ENCODE assay signal across 22 cellular contexts in the genomic region with DNA sequence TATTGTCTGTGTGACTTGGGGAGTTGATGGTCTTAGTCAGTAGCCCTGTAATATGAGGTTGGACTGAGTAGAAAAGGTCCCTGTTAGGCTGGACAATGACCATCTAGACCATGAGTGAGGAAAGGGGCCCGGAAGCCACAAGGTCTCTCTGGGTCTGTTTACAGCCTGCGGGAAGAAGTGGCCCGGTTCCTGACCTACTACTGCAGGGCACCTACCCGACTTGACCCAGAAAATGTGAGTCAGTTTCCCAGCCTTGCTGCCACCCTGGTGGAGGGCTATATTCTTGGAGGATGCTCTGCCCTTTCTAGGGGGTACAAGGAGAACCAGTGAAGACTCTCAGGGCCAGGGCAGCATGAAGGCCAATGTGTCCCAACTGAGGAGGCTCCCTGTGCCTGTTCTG. TPM values are rescaled to one million over a fixed set of nuclear protein-coding genes. Genes with fewer than 3 reads are reported as not detected.
DNase-seq lines count a peak whose midpoint lies in the region; ATAC-seq and TF ChIP-seq lines count a peak whose summit lies in the region.
"Had no signal": no experiment of that assay in that cellular context is flagged by ENCODE, and none has a peak within 500 bp of the region (broad histone marks: within the 10 kb centered on the region; RNA-seq: fewer than 3 reads in every experiment).

No MANE protein-coding gene starts in this region.

- H3K9me3 Mint-ChIP-seq in WTC11: no peaks in the 10 kb centered on the region
- H3K9me3 Mint-ChIP-seq: CD4-positive, alpha-beta T cell; CD8-positive, alpha-beta T cell had no signal

- no peaks in the 10 kb centered on the region; the same call in none of the 2 replicates for H3K27me3 Mint-ChIP-seq in WTC11 (ENCODE audit: low read depth)

- no peak overlapping the region for H3K27ac Mint-ChIP-seq in WTC11
- H3K27ac Mint-ChIP-seq: B cell; CD4-positive, alpha-beta T cell; CD8-positive, alpha-beta T cell had no signal

- ATAC-seq in WTC11: no peak
- ATAC-seq: A549; CD8-positive, alpha-beta T cell; GM12878 had no signal

- POLR2A ChIA-PET in WTC11 (lab: Charles Lee): no interaction called here

- H3K36me3 Mint-ChIP-seq in WTC11: no peaks in the 10 kb centered on the region
- H3K36me3 Mint-ChIP-seq: CD8-positive, alpha-beta T cell had no signal

- TF ChIP-seq CTCF in WTC11 (IDR thresholded peaks at IDR 0.05): no peak

- no peaks in the 10 kb centered on the region for H3K4me1 Mint-ChIP-seq in WTC11
- H3K4me1 Mint-ChIP-seq: B cell had no signal

- H3K4me3 Mint-ChIP-seq in WTC11: no peak overlapping the region
- H3K4me3 Mint-ChIP-seq: B cell; CD4-positive, alpha-beta T cell; CD8-positive, alpha-beta T cell had no signal

- CTCF ChIA-PET in WTC11 (lab: Charles Lee): no interaction called here

- peak; percentile 24 for DNase-seq in activated effector memory CD4-positive, alpha-beta T cell treated with anti-CD3 and anti-CD28 coated beads, Interleukin-2, amount 50 U/mL, for 16 hours
- no peak for DNase-seq in activated effector memory CD4-positive, alpha-beta T cell treated with Interleukin-2 at 50 U/mL for 16 hours
- DNase-seq in islet precursor cell: peak; percentile 22
- DNase-seq in WTC11 (ENCODE audit: low spot score): no peak
- DNase-seq in NOMO-1 treated with dmso at 0.1 percent for 144 hours (lab: John Stamatoyannopoulos, UW; ENCODE audit: unreplicated experiment): no peak
- DNase-seq: AML-193; Caco-2; CD4-positive, alpha-beta T cell; CD8-positive, alpha-beta T cell; DMS 273 treated with DMSO at 0.1 percent for 48 hours; DMS153; DMS53; DMS79; DND-41; EL; GDM1 had no signal

TF ChIP-seq in WTC11, 78 proteins besides CTCF, POLR2A, EP300 and RAD21:
- TF ChIP-seq, protein P1, sequence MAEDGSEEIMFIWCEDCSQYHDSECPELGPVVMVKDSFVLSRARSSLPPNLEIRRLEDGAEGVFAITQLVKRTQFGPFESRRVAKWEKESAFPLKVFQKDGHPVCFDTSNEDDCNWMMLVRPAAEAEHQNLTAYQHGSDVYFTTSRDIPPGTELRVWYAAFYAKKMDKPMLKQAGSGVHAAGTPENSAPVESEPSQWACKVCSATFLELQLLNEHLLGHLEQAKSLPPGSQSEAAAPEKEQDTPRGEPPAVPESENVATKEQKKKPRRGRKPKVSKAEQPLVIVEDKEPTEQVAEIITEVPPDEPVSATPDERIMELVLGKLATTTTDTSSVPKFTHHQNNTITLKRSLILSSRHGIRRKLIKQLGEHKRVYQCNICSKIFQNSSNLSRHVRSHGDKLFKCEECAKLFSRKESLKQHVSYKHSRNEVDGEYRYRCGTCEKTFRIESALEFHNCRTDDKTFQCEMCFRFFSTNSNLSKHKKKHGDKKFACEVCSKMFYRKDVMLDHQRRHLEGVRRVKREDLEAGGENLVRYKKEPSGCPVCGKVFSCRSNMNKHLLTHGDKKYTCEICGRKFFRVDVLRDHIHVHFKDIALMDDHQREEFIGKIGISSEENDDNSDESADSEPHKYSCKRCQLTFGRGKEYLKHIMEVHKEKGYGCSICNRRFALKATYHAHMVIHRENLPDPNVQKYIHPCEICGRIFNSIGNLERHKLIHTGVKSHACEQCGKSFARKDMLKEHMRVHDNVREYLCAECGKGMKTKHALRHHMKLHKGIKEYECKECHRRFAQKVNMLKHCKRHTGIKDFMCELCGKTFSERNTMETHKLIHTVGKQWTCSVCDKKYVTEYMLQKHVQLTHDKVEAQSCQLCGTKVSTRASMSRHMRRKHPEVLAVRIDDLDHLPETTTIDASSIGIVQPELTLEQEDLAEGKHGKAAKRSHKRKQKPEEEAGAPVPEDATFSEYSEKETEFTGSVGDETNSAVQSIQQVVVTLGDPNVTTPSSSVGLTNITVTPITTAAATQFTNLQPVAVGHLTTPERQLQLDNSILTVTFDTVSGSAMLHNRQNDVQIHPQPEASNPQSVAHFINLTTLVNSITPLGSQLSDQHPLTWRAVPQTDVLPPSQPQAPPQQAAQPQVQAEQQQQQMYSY (CRISPR knock-in tag; IDR thresholded peaks at IDR 0.05): no peak
- TF ChIP-seq, protein P2, sequence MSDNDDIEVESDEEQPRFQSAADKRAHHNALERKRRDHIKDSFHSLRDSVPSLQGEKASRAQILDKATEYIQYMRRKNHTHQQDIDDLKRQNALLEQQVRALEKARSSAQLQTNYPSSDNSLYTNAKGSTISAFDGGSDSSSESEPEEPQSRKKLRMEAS (CRISPR knock-in tag; IDR thresholded peaks at IDR 0.05): no peak
- TF ChIP-seq SMAD3 (CRISPR knock-in tag; IDR thresholded peaks at IDR 0.05; ENCODE audit: borderline replicate concordance) (no peak), ETV6 (CRISPR knock-in tag; IDR thresholded peaks at IDR 0.05) (no peak)
- TF ChIP-seq, protein P3, sequence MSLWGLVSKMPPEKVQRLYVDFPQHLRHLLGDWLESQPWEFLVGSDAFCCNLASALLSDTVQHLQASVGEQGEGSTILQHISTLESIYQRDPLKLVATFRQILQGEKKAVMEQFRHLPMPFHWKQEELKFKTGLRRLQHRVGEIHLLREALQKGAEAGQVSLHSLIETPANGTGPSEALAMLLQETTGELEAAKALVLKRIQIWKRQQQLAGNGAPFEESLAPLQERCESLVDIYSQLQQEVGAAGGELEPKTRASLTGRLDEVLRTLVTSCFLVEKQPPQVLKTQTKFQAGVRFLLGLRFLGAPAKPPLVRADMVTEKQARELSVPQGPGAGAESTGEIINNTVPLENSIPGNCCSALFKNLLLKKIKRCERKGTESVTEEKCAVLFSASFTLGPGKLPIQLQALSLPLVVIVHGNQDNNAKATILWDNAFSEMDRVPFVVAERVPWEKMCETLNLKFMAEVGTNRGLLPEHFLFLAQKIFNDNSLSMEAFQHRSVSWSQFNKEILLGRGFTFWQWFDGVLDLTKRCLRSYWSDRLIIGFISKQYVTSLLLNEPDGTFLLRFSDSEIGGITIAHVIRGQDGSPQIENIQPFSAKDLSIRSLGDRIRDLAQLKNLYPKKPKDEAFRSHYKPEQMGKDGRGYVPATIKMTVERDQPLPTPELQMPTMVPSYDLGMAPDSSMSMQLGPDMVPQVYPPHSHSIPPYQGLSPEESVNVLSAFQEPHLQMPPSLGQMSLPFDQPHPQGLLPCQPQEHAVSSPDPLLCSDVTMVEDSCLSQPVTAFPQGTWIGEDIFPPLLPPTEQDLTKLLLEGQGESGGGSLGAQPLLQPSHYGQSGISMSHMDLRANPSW (CRISPR knock-in tag; conservative IDR thresholded peaks at IDR 0.05; ENCODE audit: low read depth): no peak
- TF ChIP-seq, protein P4, sequence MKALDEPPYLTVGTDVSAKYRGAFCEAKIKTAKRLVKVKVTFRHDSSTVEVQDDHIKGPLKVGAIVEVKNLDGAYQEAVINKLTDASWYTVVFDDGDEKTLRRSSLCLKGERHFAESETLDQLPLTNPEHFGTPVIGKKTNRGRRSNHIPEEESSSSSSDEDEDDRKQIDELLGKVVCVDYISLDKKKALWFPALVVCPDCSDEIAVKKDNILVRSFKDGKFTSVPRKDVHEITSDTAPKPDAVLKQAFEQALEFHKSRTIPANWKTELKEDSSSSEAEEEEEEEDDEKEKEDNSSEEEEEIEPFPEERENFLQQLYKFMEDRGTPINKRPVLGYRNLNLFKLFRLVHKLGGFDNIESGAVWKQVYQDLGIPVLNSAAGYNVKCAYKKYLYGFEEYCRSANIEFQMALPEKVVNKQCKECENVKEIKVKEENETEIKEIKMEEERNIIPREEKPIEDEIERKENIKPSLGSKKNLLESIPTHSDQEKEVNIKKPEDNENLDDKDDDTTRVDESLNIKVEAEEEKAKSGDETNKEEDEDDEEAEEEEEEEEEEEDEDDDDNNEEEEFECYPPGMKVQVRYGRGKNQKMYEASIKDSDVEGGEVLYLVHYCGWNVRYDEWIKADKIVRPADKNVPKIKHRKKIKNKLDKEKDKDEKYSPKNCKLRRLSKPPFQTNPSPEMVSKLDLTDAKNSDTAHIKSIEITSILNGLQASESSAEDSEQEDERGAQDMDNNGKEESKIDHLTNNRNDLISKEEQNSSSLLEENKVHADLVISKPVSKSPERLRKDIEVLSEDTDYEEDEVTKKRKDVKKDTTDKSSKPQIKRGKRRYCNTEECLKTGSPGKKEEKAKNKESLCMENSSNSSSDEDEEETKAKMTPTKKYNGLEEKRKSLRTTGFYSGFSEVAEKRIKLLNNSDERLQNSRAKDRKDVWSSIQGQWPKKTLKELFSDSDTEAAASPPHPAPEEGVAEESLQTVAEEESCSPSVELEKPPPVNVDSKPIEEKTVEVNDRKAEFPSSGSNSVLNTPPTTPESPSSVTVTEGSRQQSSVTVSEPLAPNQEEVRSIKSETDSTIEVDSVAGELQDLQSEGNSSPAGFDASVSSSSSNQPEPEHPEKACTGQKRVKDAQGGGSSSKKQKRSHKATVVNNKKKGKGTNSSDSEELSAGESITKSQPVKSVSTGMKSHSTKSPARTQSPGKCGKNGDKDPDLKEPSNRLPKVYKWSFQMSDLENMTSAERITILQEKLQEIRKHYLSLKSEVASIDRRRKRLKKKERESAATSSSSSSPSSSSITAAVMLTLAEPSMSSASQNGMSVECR (CRISPR knock-in tag; IDR thresholded peaks at IDR 0.05; ENCODE audit: borderline replicate concordance): no peak
- TF ChIP-seq, protein P5, sequence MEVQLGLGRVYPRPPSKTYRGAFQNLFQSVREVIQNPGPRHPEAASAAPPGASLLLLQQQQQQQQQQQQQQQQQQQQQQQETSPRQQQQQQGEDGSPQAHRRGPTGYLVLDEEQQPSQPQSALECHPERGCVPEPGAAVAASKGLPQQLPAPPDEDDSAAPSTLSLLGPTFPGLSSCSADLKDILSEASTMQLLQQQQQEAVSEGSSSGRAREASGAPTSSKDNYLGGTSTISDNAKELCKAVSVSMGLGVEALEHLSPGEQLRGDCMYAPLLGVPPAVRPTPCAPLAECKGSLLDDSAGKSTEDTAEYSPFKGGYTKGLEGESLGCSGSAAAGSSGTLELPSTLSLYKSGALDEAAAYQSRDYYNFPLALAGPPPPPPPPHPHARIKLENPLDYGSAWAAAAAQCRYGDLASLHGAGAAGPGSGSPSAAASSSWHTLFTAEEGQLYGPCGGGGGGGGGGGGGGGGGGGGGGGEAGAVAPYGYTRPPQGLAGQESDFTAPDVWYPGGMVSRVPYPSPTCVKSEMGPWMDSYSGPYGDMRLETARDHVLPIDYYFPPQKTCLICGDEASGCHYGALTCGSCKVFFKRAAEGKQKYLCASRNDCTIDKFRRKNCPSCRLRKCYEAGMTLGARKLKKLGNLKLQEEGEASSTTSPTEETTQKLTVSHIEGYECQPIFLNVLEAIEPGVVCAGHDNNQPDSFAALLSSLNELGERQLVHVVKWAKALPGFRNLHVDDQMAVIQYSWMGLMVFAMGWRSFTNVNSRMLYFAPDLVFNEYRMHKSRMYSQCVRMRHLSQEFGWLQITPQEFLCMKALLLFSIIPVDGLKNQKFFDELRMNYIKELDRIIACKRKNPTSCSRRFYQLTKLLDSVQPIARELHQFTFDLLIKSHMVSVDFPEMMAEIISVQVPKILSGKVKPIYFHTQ (CRISPR knock-in tag; IDR thresholded peaks at IDR 0.05): no peak

RNA-seq across cellular contexts. Expression of a gene that starts 3.4 kb away (rescaled TPM):
- total RNA-seq in WTC11 (2021): not detected in 3 replicates
- total RNA-seq: A172; B cell; Caco-2; CD4-positive, alpha-beta T cell; CD8-positive, alpha-beta T cell; Daoy; G401; GM12878 had no signal

RNA-seq across cellular contexts. Expression of a gene that starts 14.9 kb away (rescaled TPM):
- total RNA-seq in WTC11 (2021): 10.5 to 14.5 TPM (median 13.9 TPM) in 3 replicates
- total RNA-seq: G401 had no signal

RNA-seq across cellular contexts. Expression of a gene that starts 44.3 kb away (rescaled TPM):
- total RNA-seq in WTC11 (2021): 36.4 to 39.1 TPM (median 38.6 TPM) in 3 replicates

Comparison
In these comparisons a context has a peak if more than half of its experiments do, and no peak if none do; other contexts are left out.
1. DNase-seq: peak in activated effector memory CD4-positive, alpha-beta T cell treated with anti-CD3 and anti-CD28 coated beads, Interleukin-2, amount 50 U/mL, for 16 hours (single experiment) and islet precursor cell (single experiment); none in activated effector memory CD4-positive, alpha-beta T cell treated with Interleukin-2 at 50 U/mL for 16 hours (single experiment), WTC11 (single experiment) and NOMO-1 treated with dmso at 0.1 percent for 144 hours (single experiment).